Comparison of ENCODE assay signal across 8 cellular contexts in genomic region chr19:12791345-12792047, GRCh38. TPM values are rescaled to one million over a fixed set of nuclear protein-coding genes. Genes with fewer than 3 reads are reported as not detected.
A peak's percentile ranks its signal among the peaks of the same experiment; 100 is the strongest.
DNase-seq lines count a peak whose midpoint lies in the region; ATAC-seq, FAIRE-seq and TF ChIP-seq lines count a peak whose summit lies in the region.

Gene JUNB (plus strand): TSS chr19:12791486. CDS start chr19:12791772, 286 bp downstream.

- peaks cover 67% of the 10 kb centered on the region for H3K36me3 Mint-ChIP-seq in effector memory CD8-positive, alpha-beta T cell (ENCODE audit: insufficient read depth)
- no peaks in the 10 kb centered on the region for H3K36me3 Mint-ChIP-seq in memory B cell

- POLR2A ChIA-PET in BJ (lab: Charles Lee), result interaction anchor here (0.6 to 3.6 kb wide), 5 partner anchors 9 to 354 kb away, joined by 3 to 16 read pairs (median 5); no protein-coding TSS in a partner anchor

- H3K27me3 Mint-ChIP-seq in effector memory CD8-positive, alpha-beta T cell, result no peaks in the 10 kb centered on the region
- H3K27me3 Mint-ChIP-seq in memory B cell, result no peaks in the 10 kb centered on the region

- DNase-seq in BJ (ENCODE audit: low read depth), result peak; percentile 83
- DNase-seq in GM19239 (ENCODE audit: insufficient read length, low spot score), result peak; percentile 78
- peak; percentile 91 for DNase-seq in HT1080 (ENCODE audit: low read depth)
- DNase-seq in NOMO-1 treated with DMSO at 0.1 percent for 48 hours (lab: John Stamatoyannopoulos, UW; ENCODE audit: unreplicated experiment), result peak; percentile 91
- peak; percentile 95 to 96 for DNase-seq in activated CD8-positive, alpha-beta memory T cell treated with anti-CD3 and anti-CD28 coated beads for 4 hours (ENCODE audit: low read depth in 2 of 2)
- DNase-seq in effector memory CD8-positive, alpha-beta T cell, result peak; percentile 95 to 97 (median 96)
- peak; percentile 99 for DNase-seq in memory B cell (ENCODE audit: low spot score in 2 of 2)
- DNase-seq in stimulated activated CD8-positive, alpha-beta memory T cell treated with anti-CD3 and anti-CD28 coated beads, Interleukin-12 subunit alpha, Interleukin-12 subunit beta, amount 100 ng/mL, for 1 hour (ENCODE audit: low read depth), result peak; percentile 96

- no peaks in the 10 kb centered on the region for H3K9me3 Mint-ChIP-seq in effector memory CD8-positive, alpha-beta T cell
- no peaks in the 10 kb centered on the region for H3K9me3 Mint-ChIP-seq in memory B cell

- H3K4me3 Mint-ChIP-seq in effector memory CD8-positive, alpha-beta T cell, result peak within 1 kb of the TSS; percentile 95 to 98
- peak within 1 kb of the TSS; percentile 96 for H3K4me3 Mint-ChIP-seq in memory B cell

- FAIRE-seq in GM19239 (lab: Jason Lieb, UNC), result peak; percentile 82

- H3K4me1 Mint-ChIP-seq in effector memory CD8-positive, alpha-beta T cell (ENCODE audit: low read depth in 2 of 2), result peaks cover 32 to 36% of the 10 kb centered on the region in 2 donors
- H3K4me1 Mint-ChIP-seq in memory B cell, result peaks cover 38% of the 10 kb centered on the region

- H3K36me3 ChIP-seq in BJ (ENCODE audit: control insufficient read depth, insufficient read depth, low read length), result peaks cover 3% of the 10 kb centered on the region

- H3K27ac Mint-ChIP-seq in effector memory CD8-positive, alpha-beta T cell, result peak within 1 kb of the TSS; percentile 98 to 100
- H3K27ac Mint-ChIP-seq in memory B cell, result peak within 1 kb of the TSS; percentile 99

- no peaks in the 10 kb centered on the region for H3K27me3 ChIP-seq in BJ (ENCODE audit: control insufficient read depth, insufficient read depth, low read length)

- TF ChIP-seq CTCF in BJ (IDR thresholded peaks at IDR 0.05; ENCODE audit: insufficient read depth, low read depth, low read length), result no peak

- peak; percentile 35 for ATAC-seq in effector memory CD8-positive, alpha-beta T cell (replicated peaks)
- ATAC-seq in memory B cell (ENCODE audit: low read depth), result peak; percentile 28

- CTCF ChIA-PET in BJ (lab: Yijun Ruan, JAX), result interaction anchor here (0.6 to 17.9 kb wide), 3 partner anchors 9 to 56 kb away, joined by 3 to 874 read pairs (median 4); partner anchors contain the start of gene HOOK2

- H3K4me3 ChIP-seq in BJ (ENCODE audit: low read depth, low read length), result peak within 1 kb of the TSS; percentile 94

RNA-seq across cellular contexts. Expression of gene JUNB, which starts in this region (rescaled TPM):
- polyA plus RNA-seq in BJ (2011; rRNA removed), result 36.8 and 49.4 TPM in 2 replicates
- polyA minus RNA-seq in BJ (2011; rRNA and poly(A)+ RNA removed), result 15.3 and 17.3 TPM in 2 replicates
- total RNA-seq in HT1080 (2014; rRNA removed; shearing (Covaris generic)), result 33.9 and 38.1 TPM in 2 replicates
- 39.8 and 41.9 TPM in 2 replicates for polyA plus RNA-seq in HT1080 (2015; cell fraction: cytosol; rRNA removed)
- 59.5 and 65.1 TPM in 2 replicates for polyA plus RNA-seq in HT1080 (2015; cell fraction: nucleus; rRNA removed)

Comparison
In these comparisons a context has a peak if more than half of its experiments do, and no peak if none do; other contexts are left out.
1. Peak in every context shown above with its lines: DNase-seq, ATAC-seq and H3K4me3 ChIP-seq.